ENCODE assay signal across 1 cellular context in genomic region chr9:133148351-133149129, GRCh38.
TF ChIP-seq lines count a peak whose summit lies in the region.

No MANE protein-coding gene starts in this region.

TF ChIP-seq in K562, 482 proteins besides CTCF, POLR2A, EP300 and RAD21 (continued from another document and continues in another):
- TF ChIP-seq, protein P1, sequence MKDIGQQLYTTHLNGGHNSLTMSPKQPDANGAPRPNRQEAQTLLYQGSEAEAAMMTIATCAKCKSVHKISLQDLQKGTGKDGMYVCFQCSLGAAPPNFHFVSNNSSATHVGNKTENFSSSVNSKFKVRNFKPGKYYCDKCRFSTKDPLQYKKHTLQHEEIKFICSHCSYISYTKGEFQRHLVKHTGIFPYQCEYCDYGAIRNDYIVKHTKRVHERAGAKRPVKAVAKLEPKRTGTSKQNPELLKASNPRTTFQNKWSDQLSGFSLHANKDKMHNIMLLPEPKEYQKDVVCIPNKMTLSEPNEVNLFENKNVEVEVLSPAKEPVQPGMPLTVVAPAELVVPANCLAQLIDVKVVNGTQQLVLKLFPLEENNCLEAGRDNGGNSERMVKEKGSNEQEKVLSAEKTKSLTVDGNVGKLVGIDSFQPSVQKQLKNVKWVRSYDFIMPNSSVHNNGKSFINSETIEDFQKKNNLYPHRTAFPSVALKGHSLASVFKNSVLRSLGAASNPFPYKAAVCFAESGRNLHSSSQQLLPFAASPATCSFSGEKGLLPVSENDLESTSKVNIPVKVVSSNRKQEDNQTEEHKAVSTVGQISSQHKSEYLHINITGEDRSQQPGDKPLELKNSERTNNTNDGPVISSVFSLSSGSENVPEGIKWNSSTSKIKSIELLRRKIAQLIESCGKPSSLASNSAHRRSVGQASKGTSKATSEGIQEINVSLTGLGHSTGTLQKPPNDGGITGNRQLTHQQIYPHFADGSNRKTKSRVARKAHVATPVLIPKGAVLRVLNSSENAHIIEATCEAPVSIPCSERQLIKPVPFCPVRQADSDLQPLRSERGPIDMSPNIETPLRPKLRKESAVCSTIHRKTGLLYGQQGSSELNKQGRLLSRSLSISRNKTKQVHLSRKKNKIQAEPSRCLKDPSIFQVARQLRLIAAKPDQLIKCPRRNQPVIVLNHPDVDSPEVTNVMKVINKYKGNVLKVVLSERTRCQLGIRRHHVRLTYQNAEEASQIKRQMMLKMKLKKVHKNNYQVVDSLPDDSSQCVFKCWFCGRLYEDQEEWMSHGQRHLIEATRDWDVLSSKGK (CRISPR knock-in tag; IDR thresholded peaks at IDR 0.05) = no peak
- no peak for TF ChIP-seq ZNF398 (CRISPR knock-in tag; IDR thresholded peaks at IDR 0.05)
- TF ChIP-seq TFAP4 (CRISPR knock-in tag; IDR thresholded peaks at IDR 0.05; ENCODE audit: borderline replicate concordance) = peak; percentile 44; the same call in 1 of the 2 replicates
- TF ChIP-seq DEAF1 (CRISPR knock-in tag; IDR thresholded peaks at IDR 0.05) = no peak
- no peak for TF ChIP-seq PHB2 (IDR thresholded peaks at IDR 0.05; ENCODE audit: low read depth)
- no peak for TF ChIP-seq POLR3G (IDR thresholded peaks at IDR 0.05; ENCODE audit: extremely low read depth, insufficient read length, insufficient replicate concordance)
- TF ChIP-seq MAFG (tag; conservative IDR thresholded peaks at IDR 0.05) = no peak
- TF ChIP-seq RFX1 (IDR thresholded peaks at IDR 0.05) = no peak
- peak; percentile 44 for TF ChIP-seq ZFX (CRISPR knock-in tag; IDR thresholded peaks at IDR 0.05)
- TF ChIP-seq LARP7 (IDR thresholded peaks at IDR 0.05) = no peak
- no peak for TF ChIP-seq HNRNPL (IDR thresholded peaks at IDR 0.05; ENCODE audit: low read depth, low read length)
- no peak for TF ChIP-seq ID3 (CRISPR knock-in tag; IDR thresholded peaks at IDR 0.05)
- peak; percentile 23; the same call in 1 of the 2 replicates for TF ChIP-seq ID3 (tag; IDR thresholded peaks at IDR 0.05)
- no peak for TF ChIP-seq TFE3 (CRISPR knock-in tag; IDR thresholded peaks at IDR 0.05)
- TF ChIP-seq, protein P2, sequence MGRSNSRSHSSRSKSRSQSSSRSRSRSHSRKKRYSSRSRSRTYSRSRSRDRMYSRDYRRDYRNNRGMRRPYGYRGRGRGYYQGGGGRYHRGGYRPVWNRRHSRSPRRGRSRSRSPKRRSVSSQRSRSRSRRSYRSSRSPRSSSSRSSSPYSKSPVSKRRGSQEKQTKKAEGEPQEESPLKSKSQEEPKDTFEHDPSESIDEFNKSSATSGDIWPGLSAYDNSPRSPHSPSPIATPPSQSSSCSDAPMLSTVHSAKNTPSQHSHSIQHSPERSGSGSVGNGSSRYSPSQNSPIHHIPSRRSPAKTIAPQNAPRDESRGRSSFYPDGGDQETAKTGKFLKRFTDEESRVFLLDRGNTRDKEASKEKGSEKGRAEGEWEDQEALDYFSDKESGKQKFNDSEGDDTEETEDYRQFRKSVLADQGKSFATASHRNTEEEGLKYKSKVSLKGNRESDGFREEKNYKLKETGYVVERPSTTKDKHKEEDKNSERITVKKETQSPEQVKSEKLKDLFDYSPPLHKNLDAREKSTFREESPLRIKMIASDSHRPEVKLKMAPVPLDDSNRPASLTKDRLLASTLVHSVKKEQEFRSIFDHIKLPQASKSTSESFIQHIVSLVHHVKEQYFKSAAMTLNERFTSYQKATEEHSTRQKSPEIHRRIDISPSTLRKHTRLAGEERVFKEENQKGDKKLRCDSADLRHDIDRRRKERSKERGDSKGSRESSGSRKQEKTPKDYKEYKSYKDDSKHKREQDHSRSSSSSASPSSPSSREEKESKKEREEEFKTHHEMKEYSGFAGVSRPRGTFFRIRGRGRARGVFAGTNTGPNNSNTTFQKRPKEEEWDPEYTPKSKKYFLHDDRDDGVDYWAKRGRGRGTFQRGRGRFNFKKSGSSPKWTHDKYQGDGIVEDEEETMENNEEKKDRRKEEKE (IDR thresholded peaks at IDR 0.05; ENCODE audit: borderline replicate concordance in 1 of 2, control insufficient read depth in 1 of 2, low read depth in 2 of 2, low read length in 1 of 2) = no peak
- no peak for TF ChIP-seq NFXL1 (CRISPR knock-in tag; IDR thresholded peaks at IDR 0.05)
- TF ChIP-seq, protein P3, sequence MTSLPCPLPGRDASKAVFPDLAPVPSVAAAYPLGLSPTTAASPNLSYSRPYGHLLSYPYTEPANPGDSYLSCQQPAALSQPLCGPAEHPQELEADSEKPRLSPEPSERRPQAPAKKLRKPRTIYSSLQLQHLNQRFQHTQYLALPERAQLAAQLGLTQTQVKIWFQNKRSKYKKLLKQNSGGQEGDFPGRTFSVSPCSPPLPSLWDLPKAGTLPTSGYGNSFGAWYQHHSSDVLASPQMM (CRISPR knock-in tag; IDR thresholded peaks at IDR 0.05) = no peak
- TF ChIP-seq SRSF1 (IDR thresholded peaks at IDR 0.05; ENCODE audit: low read depth, low read length) = 0 out of 2 replicates have a peak, but pooled peaks have one; percentile 56
- no peak for TF ChIP-seq RBM34 (IDR thresholded peaks at IDR 0.05; ENCODE audit: borderline replicate concordance, insufficient read depth, low read length)
- no peak for TF ChIP-seq HDAC6 (IDR thresholded peaks at IDR 0.05; ENCODE audit: low read depth, low read length)
- peak; percentile 36 for TF ChIP-seq HNRNPLL (IDR thresholded peaks at IDR 0.05; ENCODE audit: low read depth, low read length, poor library complexity, severe bottlenecking)
- TF ChIP-seq THRB (CRISPR knock-in tag; conservative IDR thresholded peaks at IDR 0.05) = no peak
- no peak for TF ChIP-seq GATA2 (CRISPR knock-in tag; IDR thresholded peaks at IDR 0.05)
- TF ChIP-seq FOSL1 (tag; conservative IDR thresholded peaks at IDR 0.05) = no peak
- TF ChIP-seq, protein P4, sequence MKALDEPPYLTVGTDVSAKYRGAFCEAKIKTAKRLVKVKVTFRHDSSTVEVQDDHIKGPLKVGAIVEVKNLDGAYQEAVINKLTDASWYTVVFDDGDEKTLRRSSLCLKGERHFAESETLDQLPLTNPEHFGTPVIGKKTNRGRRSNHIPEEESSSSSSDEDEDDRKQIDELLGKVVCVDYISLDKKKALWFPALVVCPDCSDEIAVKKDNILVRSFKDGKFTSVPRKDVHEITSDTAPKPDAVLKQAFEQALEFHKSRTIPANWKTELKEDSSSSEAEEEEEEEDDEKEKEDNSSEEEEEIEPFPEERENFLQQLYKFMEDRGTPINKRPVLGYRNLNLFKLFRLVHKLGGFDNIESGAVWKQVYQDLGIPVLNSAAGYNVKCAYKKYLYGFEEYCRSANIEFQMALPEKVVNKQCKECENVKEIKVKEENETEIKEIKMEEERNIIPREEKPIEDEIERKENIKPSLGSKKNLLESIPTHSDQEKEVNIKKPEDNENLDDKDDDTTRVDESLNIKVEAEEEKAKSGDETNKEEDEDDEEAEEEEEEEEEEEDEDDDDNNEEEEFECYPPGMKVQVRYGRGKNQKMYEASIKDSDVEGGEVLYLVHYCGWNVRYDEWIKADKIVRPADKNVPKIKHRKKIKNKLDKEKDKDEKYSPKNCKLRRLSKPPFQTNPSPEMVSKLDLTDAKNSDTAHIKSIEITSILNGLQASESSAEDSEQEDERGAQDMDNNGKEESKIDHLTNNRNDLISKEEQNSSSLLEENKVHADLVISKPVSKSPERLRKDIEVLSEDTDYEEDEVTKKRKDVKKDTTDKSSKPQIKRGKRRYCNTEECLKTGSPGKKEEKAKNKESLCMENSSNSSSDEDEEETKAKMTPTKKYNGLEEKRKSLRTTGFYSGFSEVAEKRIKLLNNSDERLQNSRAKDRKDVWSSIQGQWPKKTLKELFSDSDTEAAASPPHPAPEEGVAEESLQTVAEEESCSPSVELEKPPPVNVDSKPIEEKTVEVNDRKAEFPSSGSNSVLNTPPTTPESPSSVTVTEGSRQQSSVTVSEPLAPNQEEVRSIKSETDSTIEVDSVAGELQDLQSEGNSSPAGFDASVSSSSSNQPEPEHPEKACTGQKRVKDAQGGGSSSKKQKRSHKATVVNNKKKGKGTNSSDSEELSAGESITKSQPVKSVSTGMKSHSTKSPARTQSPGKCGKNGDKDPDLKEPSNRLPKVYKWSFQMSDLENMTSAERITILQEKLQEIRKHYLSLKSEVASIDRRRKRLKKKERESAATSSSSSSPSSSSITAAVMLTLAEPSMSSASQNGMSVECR (CRISPR knock-in tag; IDR thresholded peaks at IDR 0.05) = no peak
- TF ChIP-seq ZNF133 (CRISPR knock-in tag; IDR thresholded peaks at IDR 0.05) = no peak
- no peak for TF ChIP-seq SNIP1 (IDR thresholded peaks at IDR 0.05; ENCODE audit: low read depth)
- TF ChIP-seq HOXB6 (CRISPR knock-in tag; IDR thresholded peaks at IDR 0.05; ENCODE audit: borderline replicate concordance) = no peak
- TF ChIP-seq BRD9 (IDR thresholded peaks at IDR 0.05; ENCODE audit: low read depth, partially characterized antibody) = no peak
- TF ChIP-seq TEAD4 (IDR thresholded peaks at IDR 0.05; ENCODE audit: low read length) = no peak
- no peak for TF ChIP-seq TEAD4 (CRISPR knock-in tag; IDR thresholded peaks at IDR 0.05; ENCODE audit: borderline replicate concordance)
- no peak for TF ChIP-seq BRF2 (IDR thresholded peaks at IDR 0.05; ENCODE audit: borderline replicate concordance, insufficient read depth, insufficient read length)
- TF ChIP-seq TAF7 (tag; IDR thresholded peaks at IDR 0.05) = no peak
- TF ChIP-seq ZNF696 (CRISPR knock-in tag; conservative IDR thresholded peaks at IDR 0.05) = no peak
- 0 out of 2 replicates have a peak, but pooled peaks have one; percentile 15 for TF ChIP-seq ZBTB7A (IDR thresholded peaks at IDR 0.05; ENCODE audit: borderline replicate concordance, control insufficient read depth, low read depth, low read length)
- TF ChIP-seq HMGN3 (IDR thresholded peaks at IDR 0.05; ENCODE audit: borderline replicate concordance, extremely low read depth, insufficient read length, low read depth, low read length) = no peak
